In the genomic region with DNA sequence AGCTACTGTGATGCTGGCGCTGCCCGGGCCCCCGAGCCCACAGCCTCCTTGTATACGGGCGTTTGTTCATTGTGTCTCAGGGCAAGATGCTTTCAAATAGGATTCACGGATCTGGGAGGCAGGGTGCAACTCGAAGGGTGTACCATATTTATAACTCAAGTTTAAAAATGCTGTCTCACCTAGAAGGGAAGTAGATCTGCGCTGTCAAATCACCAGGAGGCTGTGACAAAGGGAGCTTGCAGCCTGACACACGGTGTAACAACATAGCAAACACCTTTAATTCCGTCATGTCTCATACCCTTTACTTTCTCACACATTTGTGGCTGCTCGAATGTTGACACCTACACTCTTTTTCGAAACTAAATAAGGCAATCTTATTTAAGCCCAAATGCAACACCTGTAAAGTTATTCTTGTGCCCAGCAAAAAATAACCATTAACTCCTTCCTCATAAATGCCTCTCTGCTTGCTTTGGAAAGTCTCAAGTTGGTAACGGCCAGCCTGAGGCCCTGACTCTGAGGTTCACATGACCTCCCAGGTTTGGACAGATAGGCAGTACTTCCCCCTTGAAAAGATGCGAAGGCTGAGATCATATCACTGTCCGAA, we compare ENCODE assay signal across 9 cellular contexts. TPM values are rescaled to one million over a fixed set of nuclear protein-coding genes. Genes with fewer than 3 reads are reported as not detected.
DNase-seq lines count a peak whose midpoint lies in the region; ATAC-seq and TF ChIP-seq lines count a peak whose summit lies in the region.
"Had no signal": no experiment of that assay in that cellular context is flagged by ENCODE, and none has a peak within 500 bp of the region (broad histone marks: within the 10 kb centered on the region; RNA-seq: fewer than 3 reads in every experiment).

No MANE protein-coding gene starts in this region.

- no peaks in the 10 kb centered on the region for H3K9me3 ChIP-seq in T-helper 17 cell (ENCODE audit: control insufficient read depth, low read length, poor library complexity, severe bottlenecking)
- H3K9me3 ChIP-seq in cardiac muscle cell (ENCODE audit: low read depth), result no peaks in the 10 kb centered on the region

- peaks cover 97% of the 10 kb centered on the region for H3K4me1 ChIP-seq in cardiac muscle cell (ENCODE audit: low read depth)

- H3K36me3 ChIP-seq in cardiac muscle cell, result no peaks in the 10 kb centered on the region

- H3K4me3 ChIP-seq in cardiac muscle cell, result no peak overlapping the region

- DNase-seq in T-helper 17 cell (no peak), cardiac muscle cell (ENCODE audit: low read depth in 1 of 2, low spot score in 1 of 2) (no peak), sciatic nerve (ENCODE audit: low spot score) (no peak), NCI-H1092 (lab: John Stamatoyannopoulos, UW) (no peak), NCI-H748 (lab: John Stamatoyannopoulos, UW; ENCODE audit: unreplicated experiment) (no peak)

- H3K36me3 Mint-ChIP-seq in T-helper 17 cell (ENCODE audit: low read depth), result no peaks in the 10 kb centered on the region

- H3K27me3 Mint-ChIP-seq in T-helper 17 cell, result peaks cover 63% of the 10 kb centered on the region

- H3K27me3 ChIP-seq in cardiac muscle cell, result no peaks in the 10 kb centered on the region

- H3K27ac ChIP-seq in cardiac muscle cell, result peak overlapping the region; percentile 62

- no peak for TF ChIP-seq CTCF in cardiac muscle cell (IDR thresholded peaks at IDR 0.05; ENCODE audit: low read depth, low read length)

- intact Hi-C loops in sciatic nerve (cut with DNase I), result loop anchor here (5.0 kb wide), 1 partner anchor 414 kb away; no protein-coding TSS in a partner anchor

- peak overlapping the region; percentile 9 for H3K27ac Mint-ChIP-seq in T-helper 17 cell
- H3K27ac Mint-ChIP-seq: T-helper 1 cell treated with Interleukin-12 subunit alpha and Interleukin-12 subunit beta and Interleukin-4 antibody, amounts not matched to agents 30 μg/mL and 1 μg/mL, for 36 hours had no signal

- H3K4me1 Mint-ChIP-seq in T-helper 17 cell, result peaks cover 10% of the 10 kb centered on the region

- H3K4me3 Mint-ChIP-seq in T-helper 17 cell, result no peak overlapping the region
- H3K4me3 Mint-ChIP-seq: T-helper 1 cell treated with Interleukin-12 subunit alpha and Interleukin-12 subunit beta and Interleukin-4 antibody, amounts not matched to agents 30 μg/mL and 1 μg/mL, for 36 hours had no signal

- ATAC-seq in GM18858 (IDR thresholded peaks at IDR 0.05; ENCODE audit: unreplicated experiment) (peak; percentile 38), T-helper 17 cell (no peak), sciatic nerve (peak; percentile 23), GM21360 (IDR thresholded peaks at IDR 0.05; ENCODE audit: unreplicated experiment) (no peak), GM19455 (IDR thresholded peaks at IDR 0.05; ENCODE audit: unreplicated experiment) (no peak)

RNA-seq across cellular contexts. Expression of gene ZEB2, which starts 11.7 kb away (rescaled TPM):
- total RNA-seq in T-helper 17 cell (10 to 100 TPM; 49.5 to 61.1 TPM), cardiac muscle cell (27.0 and 41.2 TPM in 2 replicates), sciatic nerve (440 TPM)
- 16.8 and 17.9 TPM in 2 replicates for polyA plus RNA-seq in cardiac muscle cell

Comparison
In these comparisons a context has a peak if more than half of its experiments do, and no peak if none do; other contexts are left out.
1. ATAC-seq: peak in GM18858 (single experiment) and sciatic nerve (single experiment); none in T-helper 17 cell (single experiment), GM21360 (single experiment) and GM19455 (single experiment).